14 cellular contexts compared by ENCODE assay signal in genomic region chr1:45647248-45648021, GRCh38. TPM values are rescaled to one million over a fixed set of nuclear protein-coding genes. Genes with fewer than 3 reads are reported as not detected.
A peak's percentile ranks its signal among the peaks of the same experiment; 100 is the strongest.
DNase-seq lines count a peak whose midpoint lies in the region; ATAC-seq and TF ChIP-seq lines count a peak whose summit lies in the region.
"Had no signal": no experiment of that assay in that cellular context is flagged by ENCODE, and none has a peak within 500 bp of the region (broad histone marks: within the 10 kb centered on the region; RNA-seq: fewer than 3 reads in every experiment).

No MANE protein-coding gene starts in this region.

- peak overlapping the region; percentile 11 for H3K4me3 Mint-ChIP-seq in natural killer cell treated with Interleukin-12 subunit alpha and Interleukin-12 subunit beta and Interleukin-15 and Interleukin-18, amount 100 ng/mL, for 72 hours
- H3K4me3 Mint-ChIP-seq in natural killer cell (no peak overlapping the region), endodermal cell (no peak overlapping the region), mesothelial cell of epicardium (no peak overlapping the region)

- H3K4me3 ChIP-seq in endodermal cell (ENCODE audit: low read length) = no peak overlapping the region
- no peak overlapping the region for H3K4me3 ChIP-seq in upper lobe of right lung
- H3K4me3 ChIP-seq: sigmoid colon had no signal

- H3K36me3 ChIP-seq in endodermal cell (ENCODE audit: control insufficient read depth, insufficient read depth, low read length) (peaks cover 79% of the 10 kb centered on the region), upper lobe of right lung (peaks cover 50% of the 10 kb centered on the region)

- H3K27me3 ChIP-seq in endodermal cell (ENCODE audit: control insufficient read depth, insufficient read depth, low read length, poor library complexity, severe bottlenecking) (no peaks in the 10 kb centered on the region), upper lobe of right lung (no peaks in the 10 kb centered on the region)
- H3K27me3 ChIP-seq: sigmoid colon had no signal

- no peak for DNase-seq in natural killer cell treated with Interleukin-12 subunit alpha and Interleukin-12 subunit beta and Interleukin-15 and Interleukin-18, amount 100 ng/mL, for 72 hours (ENCODE audit: low spot score)
- no peak for DNase-seq in natural killer cell
- DNase-seq in endodermal cell = no peak
- DNase-seq in mesothelial cell of epicardium (ENCODE audit: low spot score in 2 of 2, unreplicated experiment in 2 of 2) = no peak
- no peak for DNase-seq in upper lobe of right lung
- no peak for DNase-seq in NCI-H345 treated with DMSO at 0.1 percent for 48 hours (lab: John Stamatoyannopoulos, UW; ENCODE audit: unreplicated experiment)
- DNase-seq in T-helper 9 cell = no peak
- DNase-seq: cerebellar nuclear complex, foreskin melanocyte, GDM1, NCI-H446, SHP77 treated with DMSO at 0.1 percent for 48 hours, sigmoid colon had no signal

- no peaks in the 10 kb centered on the region for H3K9me3 Mint-ChIP-seq in natural killer cell treated with Interleukin-12 subunit alpha and Interleukin-12 subunit beta and Interleukin-15 and Interleukin-18, amount 100 ng/mL, for 72 hours
- no peaks in the 10 kb centered on the region for H3K9me3 Mint-ChIP-seq in natural killer cell
- no peaks in the 10 kb centered on the region for H3K9me3 Mint-ChIP-seq in endodermal cell
- no peaks in the 10 kb centered on the region for H3K9me3 Mint-ChIP-seq in mesothelial cell of epicardium

- H3K27ac ChIP-seq in endodermal cell (ENCODE audit: low read depth, low read length) (no peak overlapping the region), upper lobe of right lung (no peak overlapping the region)
- H3K27ac ChIP-seq: sigmoid colon had no signal

- no peak for TF ChIP-seq CTCF in natural killer cell (IDR thresholded peaks at IDR 0.05)
- TF ChIP-seq CTCF in endodermal cell (conservative IDR thresholded peaks at IDR 0.05) = no peak
- no peak for TF ChIP-seq CTCF in mesothelial cell of epicardium (IDR thresholded peaks at IDR 0.05; ENCODE audit: unreplicated experiment)
- TF ChIP-seq CTCF in upper lobe of right lung (IDR thresholded peaks at IDR 0.05) = no peak

- intact Hi-C loops in natural killer cell (cut with micrococcal nuclease) = no loop called here
- intact Hi-C loops in upper lobe of right lung (cut with DNase I) = no loop called here

- no peak overlapping the region for H3K27ac Mint-ChIP-seq in natural killer cell treated with Interleukin-12 subunit alpha and Interleukin-12 subunit beta and Interleukin-15 and Interleukin-18, amount 100 ng/mL, for 72 hours
- H3K27ac Mint-ChIP-seq in natural killer cell (peak overlapping the region in 1 of 2 donors; percentile 47), endodermal cell (peak overlapping the region; percentile 30), mesothelial cell of epicardium (peak overlapping the region; percentile 47)

- H3K9me3 ChIP-seq in endodermal cell (ENCODE audit: control insufficient read depth, low read length) (no peaks in the 10 kb centered on the region), upper lobe of right lung (no peaks in the 10 kb centered on the region)
- H3K9me3 ChIP-seq: sigmoid colon had no signal

- ATAC-seq in natural killer cell treated with Interleukin-12 subunit alpha and Interleukin-12 subunit beta and Interleukin-15 and Interleukin-18, amount 100 ng/mL, for 72 hours = no peak
- ATAC-seq in natural killer cell (no peak), upper lobe of right lung (peak; percentile 66), HG03378 (IDR thresholded peaks at IDR 0.05; ENCODE audit: unreplicated experiment) (no peak)

- H3K4me1 ChIP-seq in endodermal cell (ENCODE audit: control insufficient read depth, insufficient read depth, low read length) = no peaks in the 10 kb centered on the region
- peaks cover 9% of the 10 kb centered on the region for H3K4me1 ChIP-seq in upper lobe of right lung

- no peak overlapping the region for H3K9ac ChIP-seq in endodermal cell (ENCODE audit: extremely low read depth, low read length, poor library complexity, severe bottlenecking)

- peaks cover 4 to 8% of the 10 kb centered on the region in 2 donors for H3K4me1 Mint-ChIP-seq in natural killer cell treated with Interleukin-12 subunit alpha and Interleukin-12 subunit beta and Interleukin-15 and Interleukin-18, amount 100 ng/mL, for 72 hours (ENCODE audit: low read depth in 2 of 2)
- H3K4me1 Mint-ChIP-seq in natural killer cell = peaks cover 16 to 18% of the 10 kb centered on the region in 2 donors
- peaks cover 3% of the 10 kb centered on the region for H3K4me1 Mint-ChIP-seq in endodermal cell
- no peaks in the 10 kb centered on the region for H3K4me1 Mint-ChIP-seq in mesothelial cell of epicardium

- H3K27me3 Mint-ChIP-seq in natural killer cell treated with Interleukin-12 subunit alpha and Interleukin-12 subunit beta and Interleukin-15 and Interleukin-18, amount 100 ng/mL, for 72 hours = no peaks in the 10 kb centered on the region
- H3K27me3 Mint-ChIP-seq in natural killer cell (ENCODE audit: low read depth in 2 of 2) = no peaks in the 10 kb centered on the region
- H3K27me3 Mint-ChIP-seq in endodermal cell (ENCODE audit: insufficient read depth) = no peaks in the 10 kb centered on the region
- no peaks in the 10 kb centered on the region for H3K27me3 Mint-ChIP-seq in mesothelial cell of epicardium (ENCODE audit: low read depth)

- H3K36me3 Mint-ChIP-seq in natural killer cell treated with Interleukin-12 subunit alpha and Interleukin-12 subunit beta and Interleukin-15 and Interleukin-18, amount 100 ng/mL, for 72 hours = peaks cover 4% of the 10 kb centered on the region
- H3K36me3 Mint-ChIP-seq in natural killer cell (no peaks in the 10 kb centered on the region), endodermal cell (ENCODE audit: low read depth) (peaks cover 66% of the 10 kb centered on the region), mesothelial cell of epicardium (peaks cover 29% of the 10 kb centered on the region)

- WGBS in endodermal cell (ENCODE audit: insufficient coverage in 1 of 2, insufficient read length in 1 of 2), 2 experiments = 94% methylated on average over 8 to 9 of the region's 9 CpGs

RNA-seq across cellular contexts. Expression of gene CCDC17, which starts 23.6 kb away (rescaled TPM):
- 1 to 10 TPM; 4.4 to 6.9 TPM for total RNA-seq in natural killer cell treated with Interleukin-12 subunit alpha and Interleukin-12 subunit beta and Interleukin-15 and Interleukin-18, amount 100 ng/mL, for 72 hours
- total RNA-seq in natural killer cell (1 to 10 TPM; 2.9 to 4.5 (median 3.3) TPM), endodermal cell (1 to 10 TPM; 2.5 to 5.1 TPM), mesothelial cell of epicardium (4.5 to 5.6 TPM (median 5.6 TPM) in 3 replicates), upper lobe of right lung (5.0 TPM)
- 1.2 TPM for polyA plus RNA-seq in endodermal cell (2013, experiment 1 of 2)
- polyA plus RNA-seq in endodermal cell (2013, experiment 2 of 2) = 1.2 TPM

RNA-seq across cellular contexts. Expression of gene GPBP1L1, which starts 38.9 kb away (rescaled TPM):
- 100 to 1,000 TPM; 100 to 140 TPM for total RNA-seq in natural killer cell treated with Interleukin-12 subunit alpha and Interleukin-12 subunit beta and Interleukin-15 and Interleukin-18, amount 100 ng/mL, for 72 hours
- total RNA-seq in natural killer cell (100 to 1,000 TPM; 144 to 176 (median 153) TPM), endodermal cell (100 to 1,000 TPM; 117 to 124 TPM), mesothelial cell of epicardium (104 to 122 TPM (median 114 TPM) in 3 replicates), upper lobe of right lung (137 TPM)
- 79.0 TPM for polyA plus RNA-seq in endodermal cell (2013, experiment 1 of 2)
- polyA plus RNA-seq in endodermal cell (2013, experiment 2 of 2) = 76.2 TPM

RNA-seq across cellular contexts. Expression of gene TMEM69, which starts 40.5 kb away (rescaled TPM):
- 10 to 100 TPM; 18.7 to 19.4 TPM for total RNA-seq in natural killer cell treated with Interleukin-12 subunit alpha and Interleukin-12 subunit beta and Interleukin-15 and Interleukin-18, amount 100 ng/mL, for 72 hours
- total RNA-seq in natural killer cell (10 to 100 TPM in 1 of 3 donors, 1 to 10 TPM in 2; 8.8 to 14.2 (median 9.3) TPM), endodermal cell (10 to 100 TPM; 25.1 to 28.1 TPM), mesothelial cell of epicardium (28.7 to 31.1 TPM (median 30.8 TPM) in 3 replicates), upper lobe of right lung (15.5 TPM)
- polyA plus RNA-seq in endodermal cell (2013, experiment 1 of 2) = 60.2 TPM
- polyA plus RNA-seq in endodermal cell (2013, experiment 2 of 2) = 53.6 TPM

Comparison
In these comparisons a context has a peak if more than half of its experiments do, and no peak if none do; other contexts are left out.
1. H3K27ac Mint-ChIP-seq: peak in endodermal cell (single experiment) and mesothelial cell of epicardium (single experiment); none in natural killer cell treated with Interleukin-12 subunit alpha and Interleukin-12 subunit beta and Interleukin-15 and Interleukin-18, amount 100 ng/mL, for 72 hours (0 of 2).